Comparison of ENCODE assay signal across 1 cellular context in the genomic region with DNA sequence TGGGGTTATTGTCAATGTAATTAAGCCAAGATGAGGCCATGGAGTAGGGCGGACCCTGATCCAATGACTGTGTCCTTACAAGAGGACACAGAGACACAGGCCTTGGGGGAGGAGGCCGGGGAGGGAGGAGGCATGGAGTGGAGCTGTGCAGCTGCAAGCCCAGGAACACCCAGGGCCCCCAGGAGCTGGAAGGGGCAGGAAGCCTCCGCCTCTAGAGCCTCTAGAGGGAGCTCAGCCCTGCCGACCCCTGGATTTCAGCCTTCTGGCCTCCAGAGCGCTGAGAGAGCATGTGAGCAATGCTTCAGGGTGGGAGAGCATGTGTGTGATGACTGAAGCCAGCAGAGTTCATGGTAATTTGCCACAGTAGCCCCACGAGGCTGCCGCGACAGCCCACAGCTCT.
TF ChIP-seq lines count a peak whose summit lies in the region.

No MANE protein-coding gene starts in this region.

TF ChIP-seq in HCT116, 20 proteins besides CTCF, POLR2A, EP300 and RAD21 (continued from another document):
- TF ChIP-seq, protein P1, sequence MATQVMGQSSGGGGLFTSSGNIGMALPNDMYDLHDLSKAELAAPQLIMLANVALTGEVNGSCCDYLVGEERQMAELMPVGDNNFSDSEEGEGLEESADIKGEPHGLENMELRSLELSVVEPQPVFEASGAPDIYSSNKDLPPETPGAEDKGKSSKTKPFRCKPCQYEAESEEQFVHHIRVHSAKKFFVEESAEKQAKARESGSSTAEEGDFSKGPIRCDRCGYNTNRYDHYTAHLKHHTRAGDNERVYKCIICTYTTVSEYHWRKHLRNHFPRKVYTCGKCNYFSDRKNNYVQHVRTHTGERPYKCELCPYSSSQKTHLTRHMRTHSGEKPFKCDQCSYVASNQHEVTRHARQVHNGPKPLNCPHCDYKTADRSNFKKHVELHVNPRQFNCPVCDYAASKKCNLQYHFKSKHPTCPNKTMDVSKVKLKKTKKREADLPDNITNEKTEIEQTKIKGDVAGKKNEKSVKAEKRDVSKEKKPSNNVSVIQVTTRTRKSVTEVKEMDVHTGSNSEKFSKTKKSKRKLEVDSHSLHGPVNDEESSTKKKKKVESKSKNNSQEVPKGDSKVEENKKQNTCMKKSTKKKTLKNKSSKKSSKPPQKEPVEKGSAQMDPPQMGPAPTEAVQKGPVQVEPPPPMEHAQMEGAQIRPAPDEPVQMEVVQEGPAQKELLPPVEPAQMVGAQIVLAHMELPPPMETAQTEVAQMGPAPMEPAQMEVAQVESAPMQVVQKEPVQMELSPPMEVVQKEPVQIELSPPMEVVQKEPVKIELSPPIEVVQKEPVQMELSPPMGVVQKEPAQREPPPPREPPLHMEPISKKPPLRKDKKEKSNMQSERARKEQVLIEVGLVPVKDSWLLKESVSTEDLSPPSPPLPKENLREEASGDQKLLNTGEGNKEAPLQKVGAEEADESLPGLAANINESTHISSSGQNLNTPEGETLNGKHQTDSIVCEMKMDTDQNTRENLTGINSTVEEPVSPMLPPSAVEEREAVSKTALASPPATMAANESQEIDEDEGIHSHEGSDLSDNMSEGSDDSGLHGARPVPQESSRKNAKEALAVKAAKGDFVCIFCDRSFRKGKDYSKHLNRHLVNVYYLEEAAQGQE (IDR thresholded peaks at IDR 0.05; ENCODE audit: low read depth), result no peak
- TF ChIP-seq EZH2 (IDR thresholded peaks at IDR 0.05), result no peak
- no peak for TF ChIP-seq YY1 (IDR thresholded peaks at IDR 0.05; ENCODE audit: extremely low read depth, insufficient replicate concordance, low read depth, low read length)
- no peak for TF ChIP-seq ZFX (IDR thresholded peaks at IDR 0.05)
- TF ChIP-seq, protein P2, sequence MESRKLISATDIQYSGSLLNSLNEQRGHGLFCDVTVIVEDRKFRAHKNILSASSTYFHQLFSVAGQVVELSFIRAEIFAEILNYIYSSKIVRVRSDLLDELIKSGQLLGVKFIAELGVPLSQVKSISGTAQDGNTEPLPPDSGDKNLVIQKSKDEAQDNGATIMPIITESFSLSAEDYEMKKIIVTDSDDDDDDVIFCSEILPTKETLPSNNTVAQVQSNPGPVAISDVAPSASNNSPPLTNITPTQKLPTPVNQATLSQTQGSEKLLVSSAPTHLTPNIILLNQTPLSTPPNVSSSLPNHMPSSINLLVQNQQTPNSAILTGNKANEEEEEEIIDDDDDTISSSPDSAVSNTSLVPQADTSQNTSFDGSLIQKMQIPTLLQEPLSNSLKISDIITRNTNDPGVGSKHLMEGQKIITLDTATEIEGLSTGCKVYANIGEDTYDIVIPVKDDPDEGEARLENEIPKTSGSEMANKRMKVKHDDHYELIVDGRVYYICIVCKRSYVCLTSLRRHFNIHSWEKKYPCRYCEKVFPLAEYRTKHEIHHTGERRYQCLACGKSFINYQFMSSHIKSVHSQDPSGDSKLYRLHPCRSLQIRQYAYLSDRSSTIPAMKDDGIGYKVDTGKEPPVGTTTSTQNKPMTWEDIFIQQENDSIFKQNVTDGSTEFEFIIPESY (IDR thresholded peaks at IDR 0.05; ENCODE audit: extremely low read depth, insufficient replicate concordance, low read length), result no peak
- TF ChIP-seq EGR1 (IDR thresholded peaks at IDR 0.05; ENCODE audit: low read depth), result no peak
- no peak for TF ChIP-seq CBX3 (IDR thresholded peaks at IDR 0.05; ENCODE audit: low read depth)
- no peak for TF ChIP-seq SP1 (IDR thresholded peaks at IDR 0.05; ENCODE audit: low read depth)
- no peak for TF ChIP-seq TCF7L2 (IDR thresholded peaks at IDR 0.05; ENCODE audit: borderline replicate concordance, extremely low read depth, insufficient read depth, insufficient read length)
- TF ChIP-seq, protein P3, sequence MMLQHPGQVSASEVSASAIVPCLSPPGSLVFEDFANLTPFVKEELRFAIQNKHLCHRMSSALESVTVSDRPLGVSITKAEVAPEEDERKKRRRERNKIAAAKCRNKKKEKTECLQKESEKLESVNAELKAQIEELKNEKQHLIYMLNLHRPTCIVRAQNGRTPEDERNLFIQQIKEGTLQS (IDR thresholded peaks at IDR 0.05), result no peak
- no peak for TF ChIP-seq FOSL1 (IDR thresholded peaks at IDR 0.05; ENCODE audit: low read depth)
- TF ChIP-seq, protein P4, sequence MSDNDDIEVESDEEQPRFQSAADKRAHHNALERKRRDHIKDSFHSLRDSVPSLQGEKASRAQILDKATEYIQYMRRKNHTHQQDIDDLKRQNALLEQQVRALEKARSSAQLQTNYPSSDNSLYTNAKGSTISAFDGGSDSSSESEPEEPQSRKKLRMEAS (IDR thresholded peaks at IDR 0.05), result no peak
